Comparison of ENCODE assay signal across 31 cellular contexts in the genomic region with DNA sequence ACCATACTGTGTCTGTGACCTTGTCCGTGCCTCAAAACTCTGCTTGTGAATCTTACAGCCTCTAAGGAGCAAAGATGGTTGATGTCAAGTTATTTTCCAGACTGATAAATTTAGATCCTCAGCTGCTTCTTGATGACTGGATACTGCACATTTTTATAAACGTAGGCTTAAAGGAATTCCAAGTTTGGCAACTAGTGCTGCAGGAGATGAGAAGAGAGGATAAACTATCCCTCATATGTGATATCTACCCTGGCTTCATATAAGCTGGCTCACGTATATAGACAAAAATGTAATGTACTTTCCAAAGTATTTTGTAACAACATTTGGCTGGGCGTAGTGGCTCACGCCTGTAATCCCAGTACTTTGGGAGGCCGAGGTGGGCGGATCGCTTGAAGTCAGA.
DNase-seq lines count a peak whose midpoint lies in the region; ATAC-seq and TF ChIP-seq lines count a peak whose summit lies in the region.
"Had no signal": no experiment of that assay in that cellular context is flagged by ENCODE, and none has a peak within 500 bp of the region (broad histone marks: within the 10 kb centered on the region; RNA-seq: fewer than 3 reads in every experiment).

No MANE protein-coding gene starts in this region.

- intact Hi-C loops in OCI-LY7 (cut with micrococcal nuclease; ENCODE audit: unreplicated experiment), result no loop called here

- H3K9me3 ChIP-seq in hepatocyte (ENCODE audit: low read depth) (no peaks in the 10 kb centered on the region), OCI-LY7 (ENCODE audit: low read length) (no peaks in the 10 kb centered on the region)
- H3K9me3 ChIP-seq: sigmoid colon, thyroid gland had no signal

- peaks cover 3% of the 10 kb centered on the region for H3K36me3 Mint-ChIP-seq in chondrocyte (ENCODE audit: low read depth)

- H3K36me3 ChIP-seq in hepatocyte (replicated peaks; ENCODE audit: insufficient read depth, low read depth), result no peaks in the 10 kb centered on the region
- H3K36me3 ChIP-seq in OCI-LY7 (ENCODE audit: insufficient read depth, low read length), result no peaks in the 10 kb centered on the region
- H3K36me3 ChIP-seq: sigmoid colon, thyroid gland had no signal

- no peak for ATAC-seq in GM21360 (IDR thresholded peaks at IDR 0.05; ENCODE audit: unreplicated experiment)
- ATAC-seq: activated CD4-positive, alpha-beta T cell treated with anti-CD3 and anti-CD28 coated beads for 36 hours; GM23338; left colon; T-helper 17 cell had no signal

- POLR2A ChIA-PET in AG04449 (lab: Yijun Ruan, JAX), result no interaction called here
- POLR2A ChIA-PET in OCI-LY7 (lab: Charles Lee), result no interaction called here

- no TSS peak for BruUV-seq in OCI-LY7 (replicated peaks; lab: Mats Ljungman, UMichigan)

- H3K4me3 ChIP-seq in AG04449 (ENCODE audit: low read depth, low read length) (no peak overlapping the region), hepatocyte (no peak overlapping the region), OCI-LY7 (ENCODE audit: low read depth, low read length, poor library complexity, severe bottlenecking) (no peak overlapping the region)
- H3K4me3 ChIP-seq: BLaER1 treated with 17β-estradiol and CSF1 and Interleukin-3, amounts not matched to agents 10 nM and 100 nM; GM23338; sigmoid colon; SK-N-MC; thyroid gland had no signal

- no peak for TF ChIP-seq CTCF in AG04449 (IDR thresholded peaks at IDR 0.05; ENCODE audit: insufficient read depth, low read length, missing control alignments)
- TF ChIP-seq CTCF in chondrocyte (IDR thresholded peaks at IDR 0.05), result no peak
- TF ChIP-seq CTCF in hepatocyte (IDR thresholded peaks at IDR 0.05; ENCODE audit: poor library complexity), result no peak
- no peak for TF ChIP-seq CTCF in OCI-LY7 (conservative IDR thresholded peaks at IDR 0.05; ENCODE audit: low read length)

- H3K9me2 ChIP-seq in hepatocyte (replicated peaks; ENCODE audit: insufficient read depth), result no peaks in the 10 kb centered on the region
- no peaks in the 10 kb centered on the region for H3K9me2 ChIP-seq in OCI-LY7 (ENCODE audit: insufficient read depth, low read length)

- H3K27ac Mint-ChIP-seq in chondrocyte (ENCODE audit: unreplicated experiment), result peak overlapping the region; percentile 88
- H3K27ac Mint-ChIP-seq: activated CD4-positive, alpha-beta T cell treated with anti-CD3 and anti-CD28 coated beads for 36 hours; activated naive CD8-positive, alpha-beta T cell treated with anti-CD3 and anti-CD28 coated beads for 36 hours; GM23338; progenitor cell of endocrine pancreas; T-helper 17 cell had no signal

- H3K4me2 ChIP-seq in hepatocyte, result no peak overlapping the region
- no peak overlapping the region for H3K4me2 ChIP-seq in OCI-LY7 (ENCODE audit: low read length)
- H3K4me2 ChIP-seq: BLaER1 treated with 17β-estradiol and CSF1 and Interleukin-3, amounts not matched to agents 10 nM and 100 nM; GM23338 had no signal

- DNase-seq in AG04449 (ENCODE audit: low read depth, low spot score) (peak; percentile 23), GM04504 (ENCODE audit: low read depth) (peak; percentile 9), chondrocyte (ENCODE audit: low spot score) (no peak), hepatocyte (ENCODE audit: low spot score) (peak; percentile 30), OCI-LY7 (ENCODE audit: low spot score) (no peak), SKM-1 treated with dmso at 0.1 percent for 144 hours (lab: John Stamatoyannopoulos, UW; ENCODE audit: unreplicated experiment) (no peak)
- DNase-seq in activated T-cell treated with anti-CD3 and anti-CD28 coated beads, Interleukin-2, amount 50 U/mL, for 1 hour, result no peak
- DNase-seq: activated CD4-positive, alpha-beta T cell treated with anti-CD3 and anti-CD28 coated beads for 36 hours; activated effector memory CD4-positive, alpha-beta T cell treated with anti-CD3 and anti-CD28 coated beads, Interleukin-2, amount 50 U/mL, for 16 hours; activated naive CD8-positive, alpha-beta T cell treated with anti-CD3 and anti-CD28 coated beads for 36 hours; activated T-cell treated with anti-CD3 and anti-CD28 coated beads for 4 hours; cerebellar nuclear complex; COR-L47; DMS53; GF-D8; KG1; left colon; NCI-H1436 treated with DMSO at 0.1 percent for 48 hours; NCI-H2107; NCI-H446; NCI-H82; sigmoid colon; stimulated activated naive CD4-positive, alpha-beta T cell treated with Interleukin-2 at 50 U/mL for 16 hours; T-helper 17 cell; thyroid gland had no signal

- no peaks in the 10 kb centered on the region for H3K4me1 ChIP-seq in hepatocyte (ENCODE audit: insufficient read depth)
- no peaks in the 10 kb centered on the region for H3K4me1 ChIP-seq in OCI-LY7 (ENCODE audit: insufficient read depth, low read length, poor library complexity, severe bottlenecking)
- H3K4me1 ChIP-seq: BLaER1 treated with 17β-estradiol and CSF1 and Interleukin-3, amounts not matched to agents 10 nM and 100 nM; thyroid gland had no signal

- no peaks in the 10 kb centered on the region for H3K27me3 ChIP-seq in hepatocyte
- H3K27me3 ChIP-seq: BLaER1 treated with 17β-estradiol and CSF1 and Interleukin-3, amounts not matched to agents 10 nM and 100 nM; sigmoid colon; thyroid gland had no signal

- WGBS in hepatocyte (ENCODE audit: low lambda C conversion rate, missing lambda C conversion rate), result 83% methylated on average over 8 of the region's 8 CpGs

- H3K4me1 Mint-ChIP-seq in chondrocyte (ENCODE audit: low read depth), result peaks cover 34% of the 10 kb centered on the region
- H3K4me1 Mint-ChIP-seq: activated CD4-positive, alpha-beta T cell treated with anti-CD3 and anti-CD28 coated beads for 36 hours; activated naive CD8-positive, alpha-beta T cell treated with anti-CD3 and anti-CD28 coated beads for 36 hours; GM23338; T-helper 17 cell had no signal

- peaks cover 3% of the 10 kb centered on the region for H3K9me3 Mint-ChIP-seq in chondrocyte (ENCODE audit: low read depth)

- no peaks in the 10 kb centered on the region for H3K79me2 ChIP-seq in hepatocyte
- H3K79me2 ChIP-seq in OCI-LY7 (ENCODE audit: insufficient read depth, low read depth, low read length), result no peaks in the 10 kb centered on the region

- no peak overlapping the region for H3K4me3 Mint-ChIP-seq in chondrocyte (ENCODE audit: unreplicated experiment)
- H3K4me3 Mint-ChIP-seq: activated CD4-positive, alpha-beta T cell treated with anti-CD3 and anti-CD28 coated beads for 36 hours; activated naive CD8-positive, alpha-beta T cell treated with anti-CD3 and anti-CD28 coated beads for 36 hours; GM23338; T-helper 17 cell had no signal

- H2AFZ ChIP-seq in hepatocyte (no peak overlapping the region), OCI-LY7 (ENCODE audit: low read length) (no peak overlapping the region)
- H2AFZ ChIP-seq: GM23338 had no signal

- H3K27ac ChIP-seq in hepatocyte, result peak overlapping the region; percentile 57
- H3K27ac ChIP-seq in OCI-LY7 (ENCODE audit: low read depth, low read length, poor library complexity, severe bottlenecking), result no peak overlapping the region
- H3K27ac ChIP-seq: 22Rv1; BLaER1 treated with 17β-estradiol and CSF1 and Interleukin-3, amounts not matched to agents 10 nM and 100 nM; sigmoid colon; SK-N-MC; thyroid gland had no signal

- H4K20me1 ChIP-seq in hepatocyte (ENCODE audit: insufficient read depth, poor library complexity, severe bottlenecking), result no peaks in the 10 kb centered on the region
- no peaks in the 10 kb centered on the region for H4K20me1 ChIP-seq in OCI-LY7 (ENCODE audit: insufficient read depth, low read length)
- H4K20me1 ChIP-seq: BLaER1 treated with 17β-estradiol and CSF1 and Interleukin-3, amounts not matched to agents 10 nM and 100 nM had no signal

- H3K27me3 Mint-ChIP-seq in chondrocyte (ENCODE audit: low read depth), result no peaks in the 10 kb centered on the region
- H3K27me3 Mint-ChIP-seq: activated CD4-positive, alpha-beta T cell treated with anti-CD3 and anti-CD28 coated beads for 36 hours; activated naive CD8-positive, alpha-beta T cell treated with anti-CD3 and anti-CD28 coated beads for 36 hours; progenitor cell of endocrine pancreas; T-helper 17 cell had no signal

- CTCF ChIA-PET in AG04449 (lab: Yijun Ruan, JAX), result interaction anchor here (1.2 kb wide), 1 partner anchor 154 kb away, joined by 4 read pairs; a partner anchor contains a TSS
- CTCF ChIA-PET in OCI-LY7 (lab: Charles Lee; ENCODE audit: unreplicated experiment), result no interaction called here

Comparison
In these comparisons a context has a peak if more than half of its experiments do, and no peak if none do; other contexts are left out.
1. DNase-seq: peak in AG04449 (single experiment), GM04504 (single experiment) and hepatocyte (single experiment); none in chondrocyte (single experiment), activated T-cell treated with anti-CD3 and anti-CD28 coated beads, Interleukin-2, amount 50 U/mL, for 1 hour (single experiment), OCI-LY7 (single experiment) and SKM-1 treated with dmso at 0.1 percent for 144 hours (single experiment).